26 cellular contexts compared by ENCODE assay signal in the genomic region with DNA sequence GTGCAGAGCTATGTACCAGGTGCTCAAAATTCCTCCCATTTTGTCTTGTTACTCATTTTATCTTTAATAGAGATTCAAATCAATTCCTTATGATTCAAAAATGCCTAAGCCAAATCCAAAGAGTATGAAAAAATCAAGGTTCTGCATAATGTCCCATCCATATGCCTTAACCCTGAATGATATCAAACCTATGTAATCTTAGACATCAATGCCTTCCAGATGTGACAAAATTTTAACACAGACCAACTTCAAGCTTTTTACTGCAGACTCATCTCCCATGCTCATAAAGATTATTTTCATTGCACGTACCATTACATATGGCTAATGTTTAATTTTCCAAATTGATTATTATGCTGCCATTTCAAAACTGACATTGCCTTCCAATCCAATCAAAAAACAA.
DNase-seq lines count a peak whose midpoint lies in the region; FAIRE-seq and TF ChIP-seq lines count a peak whose summit lies in the region.
"Had no signal": no experiment of that assay in that cellular context is flagged by ENCODE, and none has a peak within 500 bp of the region (broad histone marks: within the 10 kb centered on the region; RNA-seq: fewer than 3 reads in every experiment).

No MANE protein-coding gene starts in this region.

- no peaks in the 10 kb centered on the region for H3K9me3 ChIP-seq in OCI-LY7 (ENCODE audit: low read length)
- H3K9me3 ChIP-seq: BE2C, BLaER1 had no signal

- H2AFZ ChIP-seq in OCI-LY7 (ENCODE audit: low read length): no peak overlapping the region

- H3K4me1 ChIP-seq in OCI-LY7 (ENCODE audit: insufficient read depth, low read length, poor library complexity, severe bottlenecking): peaks cover 19% of the 10 kb centered on the region
- H3K4me1 ChIP-seq: BLaER1 had no signal

- H3K9me3 Mint-ChIP-seq in glutamatergic neuron (ENCODE audit: unreplicated experiment): no peaks in the 10 kb centered on the region
- H3K9me3 Mint-ChIP-seq in activated CD4-positive, alpha-beta T cell treated with anti-CD3 and anti-CD28 coated beads, Interleukin-2, amount 10 ng/mL, durations not matched to agents 7 days and 5 days: no peaks in the 10 kb centered on the region
- H3K9me3 Mint-ChIP-seq: CD14-positive monocyte had no signal

- intact Hi-C loops in OCI-LY7 (cut with micrococcal nuclease; ENCODE audit: unreplicated experiment): no loop called here

- H3K79me2 ChIP-seq in OCI-LY7 (ENCODE audit: insufficient read depth, low read depth, low read length): no peaks in the 10 kb centered on the region

- FAIRE-seq in H54 (lab: Jason Lieb, UNC): peak; percentile 36
- FAIRE-seq: A204.1, GM12878, GM12892, GM18507 had no signal

- H4K20me1 ChIP-seq in OCI-LY7 (ENCODE audit: insufficient read depth, low read length): no peaks in the 10 kb centered on the region
- H4K20me1 ChIP-seq: BLaER1 had no signal

- TF ChIP-seq CTCF in OCI-LY7 (conservative IDR thresholded peaks at IDR 0.05; ENCODE audit: low read length): no peak
- no peak for TF ChIP-seq CTCF in glutamatergic neuron (IDR thresholded peaks at IDR 0.05; ENCODE audit: partially characterized antibody, unreplicated experiment)

- no TSS peak for BruUV-seq in OCI-LY7 (replicated peaks; lab: Mats Ljungman, UMichigan)

- DNase-seq in H54 (ENCODE audit: insufficient read length, low spot score) (no peak), OCI-LY7 (ENCODE audit: low spot score) (peak; percentile 18), glutamatergic neuron (no peak), iPS-NIHi7 (ENCODE audit: extremely low spot score) (no peak)
- DNase-seq in activated CD4-positive, alpha-beta T cell treated with anti-CD3 and anti-CD28 coated beads, Interleukin-2, amount 10 ng/mL, durations not matched to agents 7 days and 5 days: no peak
- DNase-seq: 8988T; ACHN; BE2C; C1 segment of cervical spinal cord; CD4-positive, alpha-beta memory T cell; CD4-positive, CD25-positive, alpha-beta regulatory T cell; CD8-positive, alpha-beta memory T cell; COR-L47; DMS 273 treated with DMSO at 0.1 percent for 48 hours; DMS153; DMS53; DMS79; DND-41; EL; GDM1 had no signal

- H3K36me3 ChIP-seq in OCI-LY7 (ENCODE audit: insufficient read depth, low read length): no peaks in the 10 kb centered on the region
- H3K36me3 ChIP-seq: BE2C, BLaER1 had no signal

- CTCF ChIA-PET in OCI-LY7 (lab: Charles Lee; ENCODE audit: unreplicated experiment): no interaction called here
- CTCF ChIA-PET in activated CD4-positive, alpha-beta T cell treated with anti-CD3 and anti-CD28 coated beads, Interleukin-2, amount 10 ng/mL, durations not matched to agents 7 days and 5 days (lab: Charles Lee): no interaction called here

- H3K27ac Mint-ChIP-seq in glutamatergic neuron (ENCODE audit: unreplicated experiment): peak overlapping the region; percentile 3
- H3K27ac Mint-ChIP-seq in activated CD4-positive, alpha-beta T cell treated with anti-CD3 and anti-CD28 coated beads, Interleukin-2, amount 10 ng/mL, durations not matched to agents 7 days and 5 days: no peak overlapping the region
- H3K27ac Mint-ChIP-seq: CD14-positive monocyte; CD4-positive, alpha-beta memory T cell; CD4-positive, CD25-positive, alpha-beta regulatory T cell; CD8-positive, alpha-beta memory T cell had no signal

- no peaks in the 10 kb centered on the region for H3K9me2 ChIP-seq in OCI-LY7 (ENCODE audit: insufficient read depth, low read length)

- no peak for TF ChIP-seq POLR2A in H54 (IDR thresholded peaks at IDR 0.05; ENCODE audit: low read depth, low read length)

- H3K4me3 ChIP-seq in OCI-LY7 (ENCODE audit: low read depth, low read length, poor library complexity, severe bottlenecking): no peak overlapping the region
- H3K4me3 ChIP-seq: BLaER1, GM12878 had no signal

- H3K4me2 ChIP-seq in OCI-LY7 (ENCODE audit: low read length): peak overlapping the region; percentile 34
- H3K4me2 ChIP-seq: BLaER1 had no signal

- peaks cover under 1% of the 10 kb centered on the region for H3K27me3 Mint-ChIP-seq in glutamatergic neuron (ENCODE audit: unreplicated experiment)
- no peaks in the 10 kb centered on the region for H3K27me3 Mint-ChIP-seq in activated CD4-positive, alpha-beta T cell treated with anti-CD3 and anti-CD28 coated beads, Interleukin-2, amount 10 ng/mL, durations not matched to agents 7 days and 5 days
- H3K27me3 Mint-ChIP-seq: CD4-positive, alpha-beta memory T cell; CD4-positive, CD25-positive, alpha-beta regulatory T cell had no signal

- POLR2A ChIA-PET in OCI-LY7 (lab: Charles Lee): interaction anchor here (1.2 to 3.2 kb wide), 3 partner anchors 11 to 135 kb away, joined by 3 to 19 read pairs (median 4); no protein-coding TSS in a partner anchor
- POLR2A ChIA-PET in activated CD4-positive, alpha-beta T cell treated with anti-CD3 and anti-CD28 coated beads, Interleukin-2, amount 10 ng/mL, durations not matched to agents 7 days and 5 days (lab: Charles Lee): no interaction called here

- H3K4me3 Mint-ChIP-seq in glutamatergic neuron (ENCODE audit: unreplicated experiment): no peak overlapping the region
- no peak overlapping the region for H3K4me3 Mint-ChIP-seq in activated CD4-positive, alpha-beta T cell treated with anti-CD3 and anti-CD28 coated beads, Interleukin-2, amount 10 ng/mL, durations not matched to agents 7 days and 5 days
- H3K4me3 Mint-ChIP-seq: CD14-positive monocyte; CD4-positive, alpha-beta memory T cell; CD4-positive, CD25-positive, alpha-beta regulatory T cell; CD8-positive, alpha-beta memory T cell had no signal

- no peak overlapping the region for H3K27ac ChIP-seq in OCI-LY7 (ENCODE audit: low read depth, low read length, poor library complexity, severe bottlenecking)
- H3K27ac ChIP-seq: BLaER1 had no signal

- H3K36me3 Mint-ChIP-seq in glutamatergic neuron (ENCODE audit: unreplicated experiment): no peaks in the 10 kb centered on the region
- no peaks in the 10 kb centered on the region for H3K36me3 Mint-ChIP-seq in activated CD4-positive, alpha-beta T cell treated with anti-CD3 and anti-CD28 coated beads, Interleukin-2, amount 10 ng/mL, durations not matched to agents 7 days and 5 days (ENCODE audit: low read depth)
- H3K36me3 Mint-ChIP-seq: CD14-positive monocyte; CD4-positive, alpha-beta memory T cell; CD4-positive, CD25-positive, alpha-beta regulatory T cell; CD8-positive, alpha-beta memory T cell had no signal

- no peaks in the 10 kb centered on the region for H3K4me1 Mint-ChIP-seq in glutamatergic neuron (ENCODE audit: low read depth, unreplicated experiment)
- no peaks in the 10 kb centered on the region for H3K4me1 Mint-ChIP-seq in activated CD4-positive, alpha-beta T cell treated with anti-CD3 and anti-CD28 coated beads, Interleukin-2, amount 10 ng/mL, durations not matched to agents 7 days and 5 days
- H3K4me1 Mint-ChIP-seq: CD14-positive monocyte; CD4-positive, alpha-beta memory T cell; CD4-positive, CD25-positive, alpha-beta regulatory T cell; CD8-positive, alpha-beta memory T cell had no signal
